Comparison of ENCODE assay signal across 7 cellular contexts in the genomic region with DNA sequence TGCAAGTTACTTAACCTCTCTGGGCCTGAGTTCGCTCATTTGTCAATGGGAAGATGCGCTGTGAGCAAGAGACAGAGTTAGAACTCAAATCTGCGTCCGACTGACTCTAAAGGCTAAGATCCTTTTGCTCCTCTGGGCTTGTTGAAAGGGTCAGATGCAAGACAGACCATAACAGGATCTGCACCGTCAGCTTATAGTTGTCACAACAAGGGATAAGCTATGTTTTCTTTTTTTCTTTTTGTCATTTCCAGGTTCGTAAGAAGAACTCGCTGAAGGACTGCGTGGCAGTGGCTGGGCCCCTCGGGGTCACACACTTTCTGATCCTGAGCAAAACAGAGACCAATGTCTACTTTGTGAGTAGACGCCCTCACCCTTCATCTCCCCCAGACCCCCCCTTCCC. TPM values are rescaled to one million over a fixed set of nuclear protein-coding genes. Genes with fewer than 3 reads are reported as not detected.
DNase-seq lines count a peak whose midpoint lies in the region; TF ChIP-seq lines count a peak whose summit lies in the region.

No MANE protein-coding gene starts in this region.

- H3K27me3 ChIP-seq in H7 (ENCODE audit: control insufficient read depth, insufficient read depth, low read length) (no peaks in the 10 kb centered on the region), WERI-Rb-1 (ENCODE audit: insufficient read depth, low read depth, severe bottlenecking) (no peaks in the 10 kb centered on the region)

- DNase-seq in H7 (no peak), WERI-Rb-1 (no peak), glutamatergic neuron (no peak), DMS 273 treated with DMSO at 0.1 percent for 48 hours (lab: John Stamatoyannopoulos, UW) (no peak), NCI-H2196 treated with DMSO at 0.1 percent for 48 hours (lab: John Stamatoyannopoulos, UW; ENCODE audit: unreplicated experiment) (no peak)
- no peak for DNase-seq in stimulated activated naive CD4-positive, alpha-beta T cell (lab: John Stamatoyannopoulos, UW)

- no peaks in the 10 kb centered on the region for H3K36me3 Mint-ChIP-seq in glutamatergic neuron (ENCODE audit: unreplicated experiment)

- H3K27ac ChIP-seq in WERI-Rb-1 = peak overlapping the region; percentile 85; the same call in 1 of the 2 replicates
- H3K27ac ChIP-seq in skin epidermis = peak overlapping the region in 11 of 21 experiments; percentile 81 to 96 (median 90)

- no peaks in the 10 kb centered on the region for H3K9me3 ChIP-seq in WERI-Rb-1 (ENCODE audit: severe bottlenecking)

- H3K4me3 ChIP-seq in H7 (ENCODE audit: insufficient read depth, low read depth, low read length) (peak overlapping the region; percentile 100), WERI-Rb-1 (ENCODE audit: low read depth, low read length) (peak overlapping the region; percentile 88), skin epidermis (peak overlapping the region; percentile 51 to 92 (median 83))

- H3K9me3 Mint-ChIP-seq in glutamatergic neuron (ENCODE audit: unreplicated experiment) = peaks cover 10% of the 10 kb centered on the region

- peak overlapping the region; percentile 85 for H3K4me3 Mint-ChIP-seq in glutamatergic neuron (ENCODE audit: unreplicated experiment)

- TF ChIP-seq CTCF in WERI-Rb-1 (IDR thresholded peaks at IDR 0.05; ENCODE audit: low read depth, low read length) (no peak), glutamatergic neuron (IDR thresholded peaks at IDR 0.05; ENCODE audit: partially characterized antibody, unreplicated experiment) (no peak)

- H3K4me1 Mint-ChIP-seq in glutamatergic neuron (ENCODE audit: low read depth, unreplicated experiment) = peaks cover 5% of the 10 kb centered on the region

- H3K36me3 ChIP-seq in H7 (replicated peaks; ENCODE audit: control insufficient read depth, insufficient read depth, low read length) (peaks cover 26% of the 10 kb centered on the region), WERI-Rb-1 (peaks cover 44% of the 10 kb centered on the region)

- H3K27ac Mint-ChIP-seq in glutamatergic neuron (ENCODE audit: unreplicated experiment) = peak overlapping the region; percentile 65

- H3K27me3 Mint-ChIP-seq in glutamatergic neuron (ENCODE audit: unreplicated experiment) = peaks cover 4% of the 10 kb centered on the region

RNA-seq across cellular contexts. Expression of gene PPAN, which starts 1.1 kb away (rescaled TPM):
- 52.9 and 54.4 TPM in 2 replicates for total RNA-seq in H7 (2014; rRNA removed; shearing (Covaris generic))
- total RNA-seq in glutamatergic neuron (ENCODE audit: unreplicated experiment) = 44.5 TPM

RNA-seq across cellular contexts. Expression of gene P2RY11, which starts 4.2 kb away (rescaled TPM):
- 0.87 and 6.2 TPM in 2 replicates for total RNA-seq in H7 (2014; rRNA removed; shearing (Covaris generic))
- 21.6 TPM for total RNA-seq in glutamatergic neuron (ENCODE audit: unreplicated experiment)

RNA-seq across cellular contexts. Expression of gene ANGPTL6, which starts 4.8 kb away (rescaled TPM):
- 0.15 TPM in 1 of 2 replicates, not detected in the other for total RNA-seq in H7 (2014; rRNA removed; shearing (Covaris generic))
- not detected for total RNA-seq in glutamatergic neuron (ENCODE audit: unreplicated experiment)

RNA-seq across cellular contexts. Expression of gene EIF3G, which starts 12.4 kb away (rescaled TPM):
- 354 and 376 TPM in 2 replicates for total RNA-seq in H7 (2014; rRNA removed; shearing (Covaris generic))
- 155 TPM for total RNA-seq in glutamatergic neuron (ENCODE audit: unreplicated experiment)

RNA-seq across cellular contexts. Expression of gene SHFL, which starts 21.1 kb away (rescaled TPM):
- 14.4 and 20.4 TPM in 2 replicates for total RNA-seq in H7 (2014; rRNA removed; shearing (Covaris generic))
- total RNA-seq in glutamatergic neuron (ENCODE audit: unreplicated experiment) = 0.20 TPM
